In the genomic region with DNA sequence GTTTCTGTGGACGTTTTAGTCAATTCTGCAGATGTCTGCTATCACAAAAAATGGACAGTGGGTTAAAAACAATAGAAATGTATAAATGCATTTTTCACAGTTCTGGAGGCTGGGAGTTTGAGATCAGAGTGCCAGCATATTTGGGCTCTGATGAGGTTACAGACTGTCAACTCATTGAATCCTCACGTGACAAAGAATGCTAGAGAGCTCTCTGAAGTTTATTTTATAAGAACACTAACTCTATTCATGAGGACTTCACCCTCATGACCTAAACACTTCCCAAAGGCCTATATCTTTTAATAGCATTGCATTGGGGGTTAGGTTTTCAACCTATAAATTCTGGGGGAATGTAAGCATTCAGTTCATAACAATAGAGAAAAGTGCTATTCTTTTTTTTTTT, we compare ENCODE assay signal across 24 cellular contexts.
DNase-seq lines count a peak whose midpoint lies in the region; FAIRE-seq and TF ChIP-seq lines count a peak whose summit lies in the region.
"Had no signal": no experiment of that assay in that cellular context is flagged by ENCODE, and none has a peak within 500 bp of the region (broad histone marks: within the 10 kb centered on the region; RNA-seq: fewer than 3 reads in every experiment).

No MANE protein-coding gene starts in this region.

- no TSS peak for BruUV-seq in PC-9 (replicated peaks; lab: Mats Ljungman, UMichigan)
- BruUV-seq in MCF 10A (replicated peaks; lab: Mats Ljungman, UMichigan), result no TSS peak

- H2AFZ ChIP-seq in PC-9 (0 out of 2 replicates have a peak overlapping the region, but pooled peaks have one; percentile 12), SU-DHL-6 (ENCODE audit: low read depth, low read length, severe bottlenecking) (peak overlapping the region; percentile 36)

- H3K9me3 Mint-ChIP-seq in neural crest cell (peaks cover 8% of the 10 kb centered on the region), MCF 10A (ENCODE audit: unreplicated experiment) (no peaks in the 10 kb centered on the region)

- peaks cover 7% of the 10 kb centered on the region for H3K36me3 Mint-ChIP-seq in neural crest cell (ENCODE audit: low read depth)
- H3K36me3 Mint-ChIP-seq in MCF 10A (ENCODE audit: insufficient read depth, unreplicated experiment), result no peaks in the 10 kb centered on the region
- H3K36me3 Mint-ChIP-seq: CD14-positive monocyte; CD4-positive, alpha-beta memory T cell; CD4-positive, CD25-positive, alpha-beta regulatory T cell; CD8-positive, alpha-beta memory T cell had no signal

- H3K4me3 Mint-ChIP-seq in neural crest cell (peak overlapping the region; percentile 27), MCF 10A (ENCODE audit: unreplicated experiment) (no peak overlapping the region)
- H3K4me3 Mint-ChIP-seq: CD14-positive monocyte; CD4-positive, alpha-beta memory T cell; CD4-positive, CD25-positive, alpha-beta regulatory T cell; CD8-positive, alpha-beta memory T cell had no signal

- TF ChIP-seq CTCF in PC-9 (conservative IDR thresholded peaks at IDR 0.05), result no peak
- no peak for TF ChIP-seq CTCF in SU-DHL-6 (IDR thresholded peaks at IDR 0.05; ENCODE audit: insufficient read depth, low read length, poor library complexity, severe bottlenecking)
- TF ChIP-seq CTCF in neural crest cell (conservative IDR thresholded peaks at IDR 0.05), result no peak
- no peak for TF ChIP-seq CTCF in MCF 10A (IDR thresholded peaks at IDR 0.05; ENCODE audit: unreplicated experiment)

- in situ Hi-C loops in G401 (cut with HindIII; ENCODE audit: low sequenced_read_pairs), result no loop called here

- no peaks in the 10 kb centered on the region for H3K79me2 ChIP-seq in PC-9 (ENCODE audit: low read depth)
- H3K79me2 ChIP-seq in SU-DHL-6 (ENCODE audit: insufficient read depth, low read length), result no peaks in the 10 kb centered on the region

- no peak overlapping the region for H3K27ac ChIP-seq in PC-9
- H3K27ac ChIP-seq in SU-DHL-6 (ENCODE audit: low read depth, low read length), result no peak overlapping the region
- H3K27ac ChIP-seq: BLaER1 had no signal

- no peaks in the 10 kb centered on the region for H3K4me1 ChIP-seq in PC-9 (replicated peaks; ENCODE audit: insufficient read depth)
- H3K4me1 ChIP-seq: BE2C, BLaER1, Caco-2 had no signal

- H3K4me1 Mint-ChIP-seq in neural crest cell, result peaks cover 27% of the 10 kb centered on the region
- no peaks in the 10 kb centered on the region for H3K4me1 Mint-ChIP-seq in MCF 10A (ENCODE audit: insufficient read depth, unreplicated experiment)
- H3K4me1 Mint-ChIP-seq: CD14-positive monocyte; CD4-positive, alpha-beta memory T cell; CD4-positive, CD25-positive, alpha-beta regulatory T cell; CD8-positive, alpha-beta memory T cell had no signal

- POLR2A ChIA-PET in PC-9 (lab: Charles Lee; ENCODE audit: unreplicated experiment) (no interaction called here), MCF 10A (lab: Yijun Ruan, JAX) (no interaction called here)

- no peaks in the 10 kb centered on the region; the same call in 1 of the 2 replicates for H3K9me2 ChIP-seq in PC-9 (ENCODE audit: insufficient read depth)
- no peaks in the 10 kb centered on the region for H3K9me2 ChIP-seq in SU-DHL-6 (replicated peaks; ENCODE audit: insufficient read depth, low read length)

- intact Hi-C loops in PC-9 (cut with micrococcal nuclease; ENCODE audit: unreplicated experiment) (no loop called here), MCF 10A (cut with micrococcal nuclease) (no loop called here)

- no peaks in the 10 kb centered on the region for H3K27me3 Mint-ChIP-seq in neural crest cell (ENCODE audit: low read depth)
- H3K27me3 Mint-ChIP-seq in MCF 10A (ENCODE audit: insufficient read depth, unreplicated experiment), result no peaks in the 10 kb centered on the region
- H3K27me3 Mint-ChIP-seq: CD4-positive, alpha-beta memory T cell; CD4-positive, CD25-positive, alpha-beta regulatory T cell; CD8-positive, alpha-beta memory T cell had no signal

- H3K36me3 ChIP-seq in PC-9 (ENCODE audit: low read depth), result no peaks in the 10 kb centered on the region
- no peaks in the 10 kb centered on the region for H3K36me3 ChIP-seq in SU-DHL-6 (ENCODE audit: low read length)
- H3K36me3 ChIP-seq: BE2C, BLaER1 had no signal

- no peak overlapping the region for H3K4me2 ChIP-seq in PC-9
- H3K4me2 ChIP-seq in SU-DHL-6 (ENCODE audit: low read depth, low read length, poor library complexity, severe bottlenecking), result no peak overlapping the region
- H3K4me2 ChIP-seq: BLaER1 had no signal

- CTCF ChIA-PET in PC-9 (lab: Charles Lee) (no interaction called here), MCF 10A (lab: Yijun Ruan, JAX) (no interaction called here)

- H3K27me3 ChIP-seq in PC-9 (ENCODE audit: insufficient read depth, low read depth) (no peaks in the 10 kb centered on the region), SU-DHL-6 (ENCODE audit: low read length) (no peaks in the 10 kb centered on the region)
- H3K27me3 ChIP-seq: BE2C, BLaER1 had no signal

- FAIRE-seq in GM19239 (lab: Jason Lieb, UNC), result no peak
- FAIRE-seq: A204.1, D721Med, GM12878, GM12892, GM18507 had no signal

- no peaks in the 10 kb centered on the region for H3F3A ChIP-seq in PC-9 (ENCODE audit: insufficient read depth, low read depth)
- no peaks in the 10 kb centered on the region for H3F3A ChIP-seq in SU-DHL-6 (ENCODE audit: insufficient read depth)

- DNase-seq in PC-9 (no peak), neural crest cell (ENCODE audit: low read depth, low spot score) (no peak), MCF 10A (ENCODE audit: unreplicated experiment) (no peak), G401 (ENCODE audit: low spot score) (no peak), GM19239 (ENCODE audit: insufficient read length, low spot score) (no peak)
- DNase-seq: 8988T; ACHN; BE2C; C1 segment of cervical spinal cord; Caco-2; Calu3; CD4-positive, alpha-beta memory T cell; CD4-positive, CD25-positive, alpha-beta regulatory T cell; CD8-positive, alpha-beta memory T cell; DMS79 treated with DMSO at 0.1 percent for 48 hours; GDM1 had no signal

- H3K4me3 ChIP-seq in PC-9 (no peak overlapping the region), SU-DHL-6 (ENCODE audit: insufficient read depth, low read length, poor library complexity, severe bottlenecking) (no peak overlapping the region)
- H3K4me3 ChIP-seq: BLaER1, GM12878 had no signal

- H4K20me1 ChIP-seq in PC-9 (ENCODE audit: insufficient read depth) (no peaks in the 10 kb centered on the region), SU-DHL-6 (ENCODE audit: low read depth, low read length) (no peaks in the 10 kb centered on the region)
- H4K20me1 ChIP-seq: BLaER1 had no signal

- H3K9ac ChIP-seq in SU-DHL-6 (ENCODE audit: low read length), result no peak overlapping the region
- H3K9ac ChIP-seq: BLaER1 had no signal

- peak overlapping the region; percentile 96 for H3K27ac Mint-ChIP-seq in neural crest cell (ENCODE audit: unreplicated experiment)
- no peak overlapping the region for H3K27ac Mint-ChIP-seq in MCF 10A (ENCODE audit: low read depth, unreplicated experiment)
- H3K27ac Mint-ChIP-seq: CD14-positive monocyte; CD4-positive, alpha-beta memory T cell; CD4-positive, CD25-positive, alpha-beta regulatory T cell; CD8-positive, alpha-beta memory T cell had no signal

- H3K9me3 ChIP-seq in PC-9 (ENCODE audit: insufficient read depth, low read depth) (no peaks in the 10 kb centered on the region), SU-DHL-6 (ENCODE audit: insufficient read depth, low read length) (no peaks in the 10 kb centered on the region)
- H3K9me3 ChIP-seq: BE2C, BLaER1, Caco-2 had no signal
